1 cellular context compared by ENCODE assay signal in genomic region chr16:14013571-14014283, GRCh38.
TF ChIP-seq lines count a peak whose summit lies in the region.

No MANE protein-coding gene starts in this region.

TF ChIP-seq in HEK293, 187 proteins besides CTCF, POLR2A, EP300 and RAD21 (continued from another document and continues in another):
- TF ChIP-seq ZBTB44 (tag by site-specific recombination; IDR thresholded peaks at IDR 0.05), result peak; percentile 88
- no peak for TF ChIP-seq SCRT1 (tag by site-specific recombination; IDR thresholded peaks at IDR 0.05; ENCODE audit: borderline replicate concordance)
- TF ChIP-seq ZNF24 (tag by site-specific recombination; IDR thresholded peaks at IDR 0.05), result peak; percentile 94
- 0 out of 2 replicates have a peak, but pooled peaks have one; percentile 14 for TF ChIP-seq ZNF660 (tag by site-specific recombination; IDR thresholded peaks at IDR 0.05)
- no peak for TF ChIP-seq BCL6B (tag by site-specific recombination; IDR thresholded peaks at IDR 0.05)
- TF ChIP-seq GFI1B (tag by site-specific recombination; IDR thresholded peaks at IDR 0.05), result peak; percentile 89
- TF ChIP-seq ZNF433 (tag by site-specific recombination; IDR thresholded peaks at IDR 0.05; ENCODE audit: low read depth), result no peak
- peak; percentile 67; the same call in 1 of the 2 replicates for TF ChIP-seq ZNF561 (tag by site-specific recombination; IDR thresholded peaks at IDR 0.05; ENCODE audit: borderline replicate concordance)
- no peak for TF ChIP-seq ZNF510 (tag by site-specific recombination; IDR thresholded peaks at IDR 0.05; ENCODE audit: insufficient replicate concordance)
- TF ChIP-seq ZNF549 (tag by site-specific recombination; IDR thresholded peaks at IDR 0.05), result no peak
- peak; percentile 77 for TF ChIP-seq SCRT2 (tag by site-specific recombination; IDR thresholded peaks at IDR 0.05)
- TF ChIP-seq EGR2 (tag by site-specific recombination; IDR thresholded peaks at IDR 0.05; ENCODE audit: low read depth), result peak; percentile 86
- no peak for TF ChIP-seq ZSCAN18 (tag by site-specific recombination; IDR thresholded peaks at IDR 0.05)
- TF ChIP-seq GLI4 (tag by site-specific recombination; IDR thresholded peaks at IDR 0.05), result no peak
- TF ChIP-seq, protein P1, sequence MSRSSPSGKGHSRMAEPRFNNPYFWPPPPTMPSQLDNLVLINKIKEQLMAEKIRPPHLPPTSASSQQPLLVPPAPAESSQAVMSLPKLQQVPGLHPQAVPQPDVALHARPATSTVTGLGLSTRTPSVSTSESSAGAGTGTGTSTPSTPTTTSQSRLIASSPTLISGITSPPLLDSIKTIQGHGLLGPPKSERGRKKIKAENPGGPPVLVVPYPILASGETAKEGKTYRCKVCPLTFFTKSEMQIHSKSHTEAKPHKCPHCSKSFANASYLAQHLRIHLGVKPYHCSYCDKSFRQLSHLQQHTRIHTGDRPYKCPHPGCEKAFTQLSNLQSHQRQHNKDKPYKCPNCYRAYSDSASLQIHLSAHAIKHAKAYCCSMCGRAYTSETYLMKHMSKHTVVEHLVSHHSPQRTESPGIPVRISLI (tag by site-specific recombination; IDR thresholded peaks at IDR 0.05), result no peak
- TF ChIP-seq ZNF138 (tag by site-specific recombination; IDR thresholded peaks at IDR 0.05; ENCODE audit: borderline replicate concordance), result no peak
- TF ChIP-seq ZNF585B (tag by site-specific recombination; IDR thresholded peaks at IDR 0.05), result no peak
- TF ChIP-seq, protein P2, sequence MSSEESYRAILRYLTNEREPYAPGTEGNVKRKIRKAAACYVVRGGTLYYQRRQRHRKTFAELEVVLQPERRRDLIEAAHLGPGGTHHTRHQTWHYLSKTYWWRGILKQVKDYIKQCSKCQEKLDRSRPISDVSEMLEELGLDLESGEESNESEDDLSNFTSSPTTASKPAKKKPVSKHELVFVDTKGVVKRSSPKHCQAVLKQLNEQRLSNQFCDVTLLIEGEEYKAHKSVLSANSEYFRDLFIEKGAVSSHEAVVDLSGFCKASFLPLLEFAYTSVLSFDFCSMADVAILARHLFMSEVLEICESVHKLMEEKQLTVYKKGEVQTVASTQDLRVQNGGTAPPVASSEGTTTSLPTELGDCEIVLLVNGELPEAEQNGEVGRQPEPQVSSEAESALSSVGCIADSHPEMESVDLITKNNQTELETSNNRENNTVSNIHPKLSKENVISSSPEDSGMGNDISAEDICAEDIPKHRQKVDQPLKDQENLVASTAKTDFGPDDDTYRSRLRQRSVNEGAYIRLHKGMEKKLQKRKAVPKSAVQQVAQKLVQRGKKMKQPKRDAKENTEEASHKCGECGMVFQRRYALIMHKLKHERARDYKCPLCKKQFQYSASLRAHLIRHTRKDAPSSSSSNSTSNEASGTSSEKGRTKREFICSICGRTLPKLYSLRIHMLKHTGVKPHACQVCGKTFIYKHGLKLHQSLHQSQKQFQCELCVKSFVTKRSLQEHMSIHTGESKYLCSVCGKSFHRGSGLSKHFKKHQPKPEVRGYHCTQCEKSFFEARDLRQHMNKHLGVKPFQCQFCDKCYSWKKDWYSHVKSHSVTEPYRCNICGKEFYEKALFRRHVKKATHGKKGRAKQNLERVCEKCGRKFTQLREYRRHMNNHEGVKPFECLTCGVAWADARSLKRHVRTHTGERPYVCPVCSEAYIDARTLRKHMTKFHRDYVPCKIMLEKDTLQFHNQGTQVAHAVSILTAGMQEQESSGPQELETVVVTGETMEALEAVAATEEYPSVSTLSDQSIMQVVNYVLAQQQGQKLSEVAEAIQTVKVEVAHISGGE (tag by site-specific recombination; conservative IDR thresholded peaks at IDR 0.05; ENCODE audit: low read depth), result no peak
- TF ChIP-seq BCL11A (tag by site-specific recombination; IDR thresholded peaks at IDR 0.05; ENCODE audit: low read depth), result peak; percentile 58; the same call in 1 of the 2 replicates
- no peak for TF ChIP-seq BCL11B (tag by site-specific recombination; IDR thresholded peaks at IDR 0.05; ENCODE audit: low read depth)
- TF ChIP-seq ZNF670 (tag by site-specific recombination; IDR thresholded peaks at IDR 0.05; ENCODE audit: low read depth), result no peak
- TF ChIP-seq ZNF23 (tag by site-specific recombination; IDR thresholded peaks at IDR 0.05; ENCODE audit: borderline replicate concordance), result no peak
- TF ChIP-seq ZXDB (tag by site-specific recombination; IDR thresholded peaks at IDR 0.05), result peak; percentile 93
- no peak for TF ChIP-seq ZNF155 (tag by site-specific recombination; IDR thresholded peaks at IDR 0.05)
- TF ChIP-seq, protein P3, sequence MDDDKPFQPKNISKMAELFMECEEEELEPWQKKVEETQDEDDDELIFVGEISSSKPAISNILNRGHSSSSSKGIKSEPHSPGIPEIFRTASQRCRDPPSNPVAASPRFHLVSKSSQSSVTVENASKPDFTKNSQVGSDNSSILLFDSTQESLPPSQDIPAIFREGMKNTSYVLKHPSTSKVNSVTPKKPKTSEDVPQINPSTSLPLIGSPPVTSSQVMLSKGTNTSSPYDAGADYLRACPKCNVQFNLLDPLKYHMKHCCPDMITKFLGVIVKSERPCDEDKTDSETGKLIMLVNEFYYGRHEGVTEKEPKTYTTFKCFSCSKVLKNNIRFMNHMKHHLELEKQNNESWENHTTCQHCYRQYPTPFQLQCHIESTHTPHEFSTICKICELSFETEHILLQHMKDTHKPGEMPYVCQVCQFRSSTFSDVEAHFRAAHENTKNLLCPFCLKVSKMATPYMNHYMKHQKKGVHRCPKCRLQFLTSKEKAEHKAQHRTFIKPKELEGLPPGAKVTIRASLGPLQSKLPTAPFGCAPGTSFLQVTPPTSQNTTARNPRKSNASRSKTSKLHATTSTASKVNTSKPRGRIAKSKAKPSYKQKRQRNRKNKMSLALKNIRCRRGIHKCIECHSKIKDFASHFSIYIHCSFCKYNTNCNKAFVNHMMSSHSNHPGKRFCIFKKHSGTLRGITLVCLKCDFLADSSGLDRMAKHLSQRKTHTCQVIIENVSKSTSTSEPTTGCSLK (tag by site-specific recombination; IDR thresholded peaks at IDR 0.05), result no peak
- peak; percentile 81 for TF ChIP-seq ZNF600 (tag by site-specific recombination; IDR thresholded peaks at IDR 0.05)
- TF ChIP-seq ZNF140 (tag by site-specific recombination; IDR thresholded peaks at IDR 0.05), result no peak
- TF ChIP-seq ZNF266 (tag by site-specific recombination; IDR thresholded peaks at IDR 0.05; ENCODE audit: low read depth), result no peak
- TF ChIP-seq ZNF76 (tag by site-specific recombination; IDR thresholded peaks at IDR 0.05; ENCODE audit: borderline replicate concordance, low read depth), result no peak
- peak; percentile 58 for TF ChIP-seq ZNF2 (tag by site-specific recombination; IDR thresholded peaks at IDR 0.05)
- no peak; the same call in none of the 2 replicates for TF ChIP-seq ZBTB8A (tag by site-specific recombination; IDR thresholded peaks at IDR 0.05)
- peak; percentile 74; the same call in 1 of the 2 replicates for TF ChIP-seq IKZF3 (tag by site-specific recombination; IDR thresholded peaks at IDR 0.05)
- TF ChIP-seq ZNF830 (tag by site-specific recombination; IDR thresholded peaks at IDR 0.05; ENCODE audit: low read depth), result no peak
- TF ChIP-seq ZNF792 (tag by site-specific recombination; IDR thresholded peaks at IDR 0.05), result 0 out of 2 replicates have a peak, but pooled peaks have one; percentile 20
- TF ChIP-seq, protein P4, sequence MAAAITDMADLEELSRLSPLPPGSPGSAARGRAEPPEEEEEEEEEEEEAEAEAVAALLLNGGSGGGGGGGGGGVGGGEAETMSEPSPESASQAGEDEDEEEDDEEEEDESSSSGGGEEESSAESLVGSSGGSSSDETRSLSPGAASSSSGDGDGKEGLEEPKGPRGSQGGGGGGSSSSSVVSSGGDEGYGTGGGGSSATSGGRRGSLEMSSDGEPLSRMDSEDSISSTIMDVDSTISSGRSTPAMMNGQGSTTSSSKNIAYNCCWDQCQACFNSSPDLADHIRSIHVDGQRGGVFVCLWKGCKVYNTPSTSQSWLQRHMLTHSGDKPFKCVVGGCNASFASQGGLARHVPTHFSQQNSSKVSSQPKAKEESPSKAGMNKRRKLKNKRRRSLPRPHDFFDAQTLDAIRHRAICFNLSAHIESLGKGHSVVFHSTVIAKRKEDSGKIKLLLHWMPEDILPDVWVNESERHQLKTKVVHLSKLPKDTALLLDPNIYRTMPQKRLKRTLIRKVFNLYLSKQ (tag by site-specific recombination; IDR thresholded peaks at IDR 0.05; ENCODE audit: borderline replicate concordance), result no peak
- TF ChIP-seq, protein P5, sequence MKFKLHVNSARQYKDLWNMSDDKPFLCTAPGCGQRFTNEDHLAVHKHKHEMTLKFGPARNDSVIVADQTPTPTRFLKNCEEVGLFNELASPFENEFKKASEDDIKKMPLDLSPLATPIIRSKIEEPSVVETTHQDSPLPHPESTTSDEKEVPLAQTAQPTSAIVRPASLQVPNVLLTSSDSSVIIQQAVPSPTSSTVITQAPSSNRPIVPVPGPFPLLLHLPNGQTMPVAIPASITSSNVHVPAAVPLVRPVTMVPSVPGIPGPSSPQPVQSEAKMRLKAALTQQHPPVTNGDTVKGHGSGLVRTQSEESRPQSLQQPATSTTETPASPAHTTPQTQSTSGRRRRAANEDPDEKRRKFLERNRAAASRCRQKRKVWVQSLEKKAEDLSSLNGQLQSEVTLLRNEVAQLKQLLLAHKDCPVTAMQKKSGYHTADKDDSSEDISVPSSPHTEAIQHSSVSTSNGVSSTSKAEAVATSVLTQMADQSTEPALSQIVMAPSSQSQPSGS (tag by site-specific recombination; IDR thresholded peaks at IDR 0.05; ENCODE audit: low read depth), result peak; percentile 92
- TF ChIP-seq ZNF610 (tag by site-specific recombination; IDR thresholded peaks at IDR 0.05; ENCODE audit: borderline replicate concordance), result peak; percentile 59; the same call in 1 of the 2 replicates
- peak; percentile 90 for TF ChIP-seq SP7 (tag by site-specific recombination; IDR thresholded peaks at IDR 0.05)
- peak; percentile 97 for TF ChIP-seq INSM2 (tag by site-specific recombination; IDR thresholded peaks at IDR 0.05)
- TF ChIP-seq KLF10 (tag by site-specific recombination; IDR thresholded peaks at IDR 0.05), result no peak; the same call in none of the 2 replicates
- peak; percentile 82 for TF ChIP-seq HIC1 (tag by site-specific recombination; IDR thresholded peaks at IDR 0.05)
